In the genomic region with DNA sequence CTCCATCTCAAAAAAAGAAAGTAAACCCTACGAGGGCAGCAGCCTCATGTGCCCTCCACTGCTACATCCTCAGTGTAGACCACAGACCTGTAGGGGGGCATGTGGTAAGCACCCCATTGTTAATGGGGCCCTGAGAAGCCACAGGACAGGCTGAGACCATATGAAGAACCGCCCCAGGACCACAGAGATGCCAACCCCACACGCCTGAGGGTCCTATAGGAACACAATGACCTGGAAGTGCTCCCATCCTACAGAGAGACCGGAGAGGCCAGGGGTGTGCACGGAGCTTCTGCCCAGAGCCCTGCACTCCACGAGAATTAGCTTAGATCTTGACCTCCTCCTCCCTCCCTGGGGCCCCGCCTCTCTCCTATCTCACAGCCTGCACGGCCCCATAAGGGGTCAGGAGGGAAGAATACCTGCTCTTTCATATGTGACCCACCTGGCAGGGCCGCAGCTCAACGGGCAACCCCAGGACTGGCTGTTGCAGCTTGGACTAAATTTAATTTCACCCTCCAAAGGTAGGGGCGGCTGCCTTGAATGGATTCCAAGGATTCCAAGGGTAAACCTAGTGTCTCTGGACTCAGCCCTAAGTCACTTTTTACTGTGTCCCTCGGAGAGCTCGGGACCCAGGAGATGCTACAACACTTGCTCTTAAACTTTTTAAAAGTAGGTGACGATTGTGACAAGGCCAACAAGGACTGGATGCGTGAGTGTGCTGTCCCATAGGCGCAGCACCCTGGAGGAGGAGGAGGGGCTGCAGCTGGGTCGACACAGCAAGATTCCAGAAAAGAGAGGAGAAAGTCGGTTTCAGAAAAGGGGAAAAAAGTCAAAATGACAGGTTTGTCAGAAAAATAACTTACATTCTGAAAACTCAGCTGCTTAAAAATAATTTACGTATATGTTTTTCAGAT, we compare ENCODE assay signal across 12 cellular contexts.
"Had no signal": no experiment of that assay in that cellular context is flagged by ENCODE, and none has a peak within 500 bp of the region (broad histone marks: within the 10 kb centered on the region; RNA-seq: fewer than 3 reads in every experiment).

No MANE protein-coding gene starts in this region.

- H3K4me3 ChIP-seq: body of pancreas had no signal

- H3K27ac Mint-ChIP-seq: activated CD4-positive, alpha-beta memory T cell treated with anti-CD3 and anti-CD28 coated beads, Interleukin-2, amount 10 ng/mL, durations not matched to agents 7 days and 5 days had no signal

- H3K27me3 Mint-ChIP-seq: activated CD4-positive, alpha-beta memory T cell treated with anti-CD3 and anti-CD28 coated beads, Interleukin-2, amount 10 ng/mL, durations not matched to agents 7 days and 5 days; central memory CD8-positive, alpha-beta T cell; effector memory CD8-positive, alpha-beta T cell had no signal

- H3K27me3 ChIP-seq: body of pancreas, gastroesophageal sphincter, thyroid gland, vagina had no signal

- H3K27ac ChIP-seq: epithelial cell of prostate had no signal

- H3K36me3 ChIP-seq: thyroid gland, vagina had no signal

- H3K9me3 ChIP-seq: body of pancreas, gastroesophageal sphincter, thyroid gland, vagina had no signal

- DNase-seq: activated CD4-positive, alpha-beta memory T cell treated with anti-CD3 and anti-CD28 coated beads, Interleukin-2, amount 10 ng/mL, durations not matched to agents 7 days and 5 days; activated CD4-positive, alpha-beta T cell treated with anti-CD3 and anti-CD28 coated beads for 1 hour; activated naive CD4-positive, alpha-beta T cell; effector memory CD8-positive, alpha-beta T cell; hippocampal formation; stimulated activated CD4-positive, alpha-beta T cell treated with anti-CD3 and anti-CD28 coated beads, Interleukin-4, amount 100 ng/mL, for 4 hours had no signal

- H3K9me3 Mint-ChIP-seq: activated CD4-positive, alpha-beta memory T cell treated with anti-CD3 and anti-CD28 coated beads, Interleukin-2, amount 10 ng/mL, durations not matched to agents 7 days and 5 days; central memory CD8-positive, alpha-beta T cell; effector memory CD8-positive, alpha-beta T cell had no signal
